Comparison of ENCODE assay signal across 22 cellular contexts in the genomic region with DNA sequence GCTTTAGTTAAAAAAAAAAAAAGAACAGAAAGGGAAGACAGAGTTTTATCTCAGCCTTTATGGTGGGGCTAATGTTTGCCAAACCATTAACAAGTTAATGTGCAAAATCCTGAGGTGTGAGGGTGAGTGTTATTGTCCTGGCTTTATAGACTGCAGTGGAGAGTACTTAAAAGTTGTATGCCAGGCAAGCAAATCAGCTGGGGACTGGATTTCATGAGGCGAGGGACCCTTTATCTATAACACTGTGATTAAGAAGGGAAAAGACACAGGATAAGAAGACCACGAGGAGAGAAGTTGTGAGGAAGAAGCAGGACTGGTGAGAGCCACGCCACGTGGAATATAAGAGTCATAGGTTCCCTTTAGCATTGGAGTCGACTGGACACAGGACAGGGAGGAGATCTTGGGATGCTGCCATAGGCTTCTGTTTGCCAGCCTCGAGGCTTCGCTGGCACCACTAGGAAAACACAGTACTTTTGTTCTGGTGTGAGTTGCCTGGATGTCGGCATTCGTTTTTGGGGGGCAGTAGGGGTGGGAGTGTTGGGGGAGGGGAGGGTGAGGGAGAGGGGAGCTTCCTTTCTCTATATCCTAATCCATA.
DNase-seq lines count a peak whose midpoint lies in the region; ATAC-seq, FAIRE-seq and TF ChIP-seq lines count a peak whose summit lies in the region.
"Had no signal": no experiment of that assay in that cellular context is flagged by ENCODE, and none has a peak within 500 bp of the region (broad histone marks: within the 10 kb centered on the region; RNA-seq: fewer than 3 reads in every experiment).

No MANE protein-coding gene starts in this region.

- no peaks in the 10 kb centered on the region for H3K9me3 ChIP-seq in BLaER1
- H3K9me3 ChIP-seq: MG63, transverse colon had no signal

- no peaks in the 10 kb centered on the region for H3K9me2 ChIP-seq in GM23338 (ENCODE audit: insufficient read depth)

- H4K20me1 ChIP-seq in BLaER1 = no peaks in the 10 kb centered on the region
- no peaks in the 10 kb centered on the region for H4K20me1 ChIP-seq in GM23338 (replicated peaks; ENCODE audit: insufficient read depth)

- H3K4me2 ChIP-seq in BLaER1 = peak overlapping the region; percentile 71; the same call in 1 of the 2 replicates
- H3K4me2 ChIP-seq in GM23338 = no peak overlapping the region

- TF ChIP-seq CTCF in GM23338 (conservative IDR thresholded peaks at IDR 0.05; ENCODE audit: low read depth in 2 of 2) (no peak), nephron progenitor cell (IDR thresholded peaks at IDR 0.05) (no peak)

- peak overlapping the region; percentile 57; the same call in 1 of the 2 replicates for H2AFZ ChIP-seq in GM23338

- H3K9ac ChIP-seq in BLaER1 = no peak overlapping the region

- H3K4me3 ChIP-seq in BLaER1 (no peak overlapping the region), GM23338 (no peak overlapping the region)
- H3K4me3 ChIP-seq: MG63, transverse colon had no signal

- H3K4me1 ChIP-seq in BLaER1 (peaks cover 79% of the 10 kb centered on the region), GM23338 (ENCODE audit: insufficient read depth) (peaks cover 59% of the 10 kb centered on the region)
- H3K4me1 ChIP-seq: transverse colon had no signal

- H3K36me3 ChIP-seq in BLaER1 (no peaks in the 10 kb centered on the region), GM23338 (ENCODE audit: insufficient read depth) (no peaks in the 10 kb centered on the region)
- H3K36me3 ChIP-seq: MG63, transverse colon had no signal

- no peaks in the 10 kb centered on the region for H3K79me2 ChIP-seq in GM23338 (replicated peaks; ENCODE audit: insufficient read depth)

- intact Hi-C loops in activated T-helper 2 cell treated with anti-CD3 and anti-CD28 coated beads, Interferon-gamma antibody, Interleukin-2, Interleukin-4, amounts not matched to agents 10 μg/mL and 5 μg/mL and 100 μg/mL, durations not matched to agents 14 hours and 24 hours and 36 hours (cut with micrococcal nuclease) = no loop called here

- H3K27ac ChIP-seq in BLaER1 = no peak overlapping the region
- H3K27ac ChIP-seq in GM23338 (ENCODE audit: low read depth) = no peak overlapping the region
- H3K27ac ChIP-seq: transverse colon had no signal

- ATAC-seq in GM23338 = no peak
- ATAC-seq: activated T-cell treated with anti-CD3 and anti-CD28 coated beads, Interleukin-2, amount 50 U/mL, for 4 hours; HCT116; natural killer cell treated with Interleukin-12 subunit alpha and Interleukin-12 subunit beta and Interleukin-15 and Interleukin-18, amount 100 ng/mL, for 72 hours had no signal

- H3K27me3 ChIP-seq in BLaER1 (no peaks in the 10 kb centered on the region), GM23338 (ENCODE audit: insufficient read depth) (no peaks in the 10 kb centered on the region)
- H3K27me3 ChIP-seq: MG63, transverse colon had no signal

- 0 out of 2 replicates have a peak, but pooled peaks cover 3% of the 10 kb centered on the region for H3F3A ChIP-seq in GM23338 (replicated peaks; ENCODE audit: low read depth)

- H3K9me3 Mint-ChIP-seq in GM23338 (no peaks in the 10 kb centered on the region), nephron progenitor cell (no peaks in the 10 kb centered on the region)
- H3K9me3 Mint-ChIP-seq in activated T-helper 2 cell treated with anti-CD3 and anti-CD28 coated beads, Interferon-gamma antibody, Interleukin-2, Interleukin-4, amounts not matched to agents 10 μg/mL and 5 μg/mL and 100 μg/mL, durations not matched to agents 14 hours and 24 hours and 36 hours = no peaks in the 10 kb centered on the region
- H3K9me3 Mint-ChIP-seq: activated T-cell treated with anti-CD3 and anti-CD28 coated beads, Interleukin-2, amount 50 U/mL, for 4 hours; CD4-positive, alpha-beta T cell; natural killer cell treated with Interleukin-12 subunit alpha and Interleukin-12 subunit beta and Interleukin-15 and Interleukin-18, amount 100 ng/mL, for 72 hours; T-helper 1 cell treated with Interleukin-12 subunit alpha and Interleukin-12 subunit beta and Interleukin-4 antibody, amounts not matched to agents 30 μg/mL and 1 μg/mL, for 36 hours had no signal

- no peak for FAIRE-seq in RCC 7860 (lab: Jason Lieb, UNC)

- H3K27ac Mint-ChIP-seq in GM23338 (no peak overlapping the region), nephron progenitor cell (peak overlapping the region; percentile 2)
- H3K27ac Mint-ChIP-seq in activated T-helper 2 cell treated with anti-CD3 and anti-CD28 coated beads, Interferon-gamma antibody, Interleukin-2, Interleukin-4, amounts not matched to agents 10 μg/mL and 5 μg/mL and 100 μg/mL, durations not matched to agents 14 hours and 24 hours and 36 hours = peak overlapping the region; percentile 10
- H3K27ac Mint-ChIP-seq: CD4-positive, alpha-beta T cell; natural killer cell treated with Interleukin-12 subunit alpha and Interleukin-12 subunit beta and Interleukin-15 and Interleukin-18, amount 100 ng/mL, for 72 hours; T-helper 1 cell treated with Interleukin-12 subunit alpha and Interleukin-12 subunit beta and Interleukin-4 antibody, amounts not matched to agents 30 μg/mL and 1 μg/mL, for 36 hours had no signal

- H3K4me1 Mint-ChIP-seq in GM23338 = peaks cover 62% of the 10 kb centered on the region
- peaks cover 70% of the 10 kb centered on the region for H3K4me1 Mint-ChIP-seq in activated T-helper 2 cell treated with anti-CD3 and anti-CD28 coated beads, Interferon-gamma antibody, Interleukin-2, Interleukin-4, amounts not matched to agents 10 μg/mL and 5 μg/mL and 100 μg/mL, durations not matched to agents 14 hours and 24 hours and 36 hours (ENCODE audit: low read depth)
- H3K4me1 Mint-ChIP-seq in nephron progenitor cell = peaks cover 42% of the 10 kb centered on the region

- H3K27me3 Mint-ChIP-seq in GM23338 (ENCODE audit: insufficient read depth, low read depth, poor library complexity) (peaks cover 3% of the 10 kb centered on the region), nephron progenitor cell (ENCODE audit: low read depth, poor library complexity) (peaks cover 10% of the 10 kb centered on the region)
- no peaks in the 10 kb centered on the region for H3K27me3 Mint-ChIP-seq in activated T-helper 2 cell treated with anti-CD3 and anti-CD28 coated beads, Interferon-gamma antibody, Interleukin-2, Interleukin-4, amounts not matched to agents 10 μg/mL and 5 μg/mL and 100 μg/mL, durations not matched to agents 14 hours and 24 hours and 36 hours (ENCODE audit: low read depth)
- H3K27me3 Mint-ChIP-seq: CD4-positive, alpha-beta T cell had no signal

- H3K4me3 Mint-ChIP-seq in GM23338 (no peak overlapping the region), nephron progenitor cell (no peak overlapping the region)
- no peak overlapping the region for H3K4me3 Mint-ChIP-seq in activated T-helper 2 cell treated with anti-CD3 and anti-CD28 coated beads, Interferon-gamma antibody, Interleukin-2, Interleukin-4, amounts not matched to agents 10 μg/mL and 5 μg/mL and 100 μg/mL, durations not matched to agents 14 hours and 24 hours and 36 hours (ENCODE audit: low read depth)
- H3K4me3 Mint-ChIP-seq: activated T-cell treated with anti-CD3 and anti-CD28 coated beads, Interleukin-2, amount 50 U/mL, for 4 hours; CD4-positive, alpha-beta T cell; natural killer cell treated with Interleukin-12 subunit alpha and Interleukin-12 subunit beta and Interleukin-15 and Interleukin-18, amount 100 ng/mL, for 72 hours; T-helper 1 cell treated with Interleukin-12 subunit alpha and Interleukin-12 subunit beta and Interleukin-4 antibody, amounts not matched to agents 30 μg/mL and 1 μg/mL, for 36 hours had no signal

- H3K36me3 Mint-ChIP-seq in GM23338 (ENCODE audit: low read depth) (no peaks in the 10 kb centered on the region), nephron progenitor cell (ENCODE audit: low read depth) (no peaks in the 10 kb centered on the region)
- H3K36me3 Mint-ChIP-seq in activated T-helper 2 cell treated with anti-CD3 and anti-CD28 coated beads, Interferon-gamma antibody, Interleukin-2, Interleukin-4, amounts not matched to agents 10 μg/mL and 5 μg/mL and 100 μg/mL, durations not matched to agents 14 hours and 24 hours and 36 hours (ENCODE audit: low read depth) = no peaks in the 10 kb centered on the region
- H3K36me3 Mint-ChIP-seq: natural killer cell treated with Interleukin-12 subunit alpha and Interleukin-12 subunit beta and Interleukin-15 and Interleukin-18, amount 100 ng/mL, for 72 hours had no signal

- DNase-seq in GM23338 (ENCODE audit: low spot score) (no peak), nephron progenitor cell (no peak), RCC 7860 (ENCODE audit: low spot score) (no peak), dedifferentiated amniotic fluid mesenchymal stem cell (ENCODE audit: extremely low spot score) (no peak)
- no peak for DNase-seq in activated T-helper 2 cell treated with anti-CD3 and anti-CD28 coated beads, Interferon-gamma antibody, Interleukin-2, Interleukin-4, amounts not matched to agents 10 μg/mL and 5 μg/mL and 100 μg/mL, durations not matched to agents 14 hours and 24 hours and 36 hours (ENCODE audit: low spot score)
- no peak for DNase-seq in NK-92 treated with Interleukin-12 subunit alpha and Interleukin-12 subunit beta, amount 100 ng/mL, for 24 hours (lab: John Stamatoyannopoulos, UW)
- DNase-seq: activated CD4-positive, alpha-beta T cell treated with anti-CD3 and anti-CD28 coated beads for 4 hours; activated naive CD4-positive, alpha-beta T cell treated with Interleukin-2 at 50 U/mL for 16 hours; activated T-cell treated with anti-CD3 and anti-CD28 coated beads, Interleukin-2, amount 50 U/mL, for 4 hours; amniotic stem cell; CD4-positive, alpha-beta T cell; cortex of kidney; MG63; midbrain; NCI-H1436; NCI-H2107; NCI-H510A; transverse colon had no signal

TF ChIP-seq in GM23338, 12 proteins besides CTCF, POLR2A, EP300 and RAD21 (continues in another document):
- TF ChIP-seq, protein P1, sequence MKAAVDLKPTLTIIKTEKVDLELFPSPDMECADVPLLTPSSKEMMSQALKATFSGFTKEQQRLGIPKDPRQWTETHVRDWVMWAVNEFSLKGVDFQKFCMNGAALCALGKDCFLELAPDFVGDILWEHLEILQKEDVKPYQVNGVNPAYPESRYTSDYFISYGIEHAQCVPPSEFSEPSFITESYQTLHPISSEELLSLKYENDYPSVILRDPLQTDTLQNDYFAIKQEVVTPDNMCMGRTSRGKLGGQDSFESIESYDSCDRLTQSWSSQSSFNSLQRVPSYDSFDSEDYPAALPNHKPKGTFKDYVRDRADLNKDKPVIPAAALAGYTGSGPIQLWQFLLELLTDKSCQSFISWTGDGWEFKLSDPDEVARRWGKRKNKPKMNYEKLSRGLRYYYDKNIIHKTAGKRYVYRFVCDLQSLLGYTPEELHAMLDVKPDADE (IDR thresholded peaks at IDR 0.05) = no peak
